30 cellular contexts compared by ENCODE assay signal in the genomic region with DNA sequence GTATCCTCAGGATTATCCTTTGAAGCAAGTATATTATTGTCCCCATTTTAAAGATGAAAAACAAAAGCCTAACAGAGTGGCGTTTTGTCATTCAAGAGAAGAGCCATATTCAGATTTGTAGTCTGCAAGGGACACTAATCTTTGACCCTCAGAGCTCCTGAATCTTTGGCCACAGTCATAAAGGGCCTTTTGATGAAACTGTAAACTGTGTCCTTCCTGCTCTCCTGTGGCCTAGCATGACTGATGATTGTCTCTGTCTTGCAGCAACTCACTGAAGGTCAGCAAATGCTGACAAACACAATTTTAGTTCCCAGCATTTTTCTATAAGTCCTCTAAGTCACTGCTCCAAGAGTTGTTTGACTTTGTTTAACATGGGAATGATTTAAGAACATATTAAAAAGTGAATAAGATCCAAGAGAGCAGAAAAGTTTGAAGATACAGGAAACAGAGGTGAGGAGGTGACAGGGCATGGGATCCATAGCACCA. TPM values are rescaled to one million over a fixed set of nuclear protein-coding genes. Genes with fewer than 3 reads are reported as not detected.
"Had no signal": no experiment of that assay in that cellular context is flagged by ENCODE, and none has a peak within 500 bp of the region (broad histone marks: within the 10 kb centered on the region; RNA-seq: fewer than 3 reads in every experiment).

No MANE protein-coding gene starts in this region.

- H3K27me3 Mint-ChIP-seq: stimulated activated memory B cell treated with anti-CD40 and anti-IgM and Interleukin-4, amounts not matched to agents 10 μg/mL and 1 μg/mL and 100 μg/mL, for 72 hours had no signal

- DNase-seq: naive thymus-derived CD4-positive, alpha-beta T cell; natural killer cell; nephron progenitor cell; occipital lobe; pancreas; right cardiac atrium; spleen; stimulated activated CD4-positive, alpha-beta T cell treated with anti-CD3 and anti-CD28 coated beads, Interleukin-12 subunit alpha, Interleukin-12 subunit beta, amount 100 ng/mL, for 4 hours; stimulated activated CD4-positive, alpha-beta T cell treated with anti-CD3 and anti-CD28 coated beads, Interleukin-1b, Interleukin-23, amount 100 ng/mL, for 48 hours; stimulated activated CD4-positive, alpha-beta T cell treated with anti-CD3 and anti-CD28 coated beads, Interleukin-4, amount 100 ng/mL, for 1 hour; stimulated activated CD4-positive, alpha-beta T cell treated with anti-CD3 and anti-CD28 coated beads, Interleukin-4, amount 100 ng/mL, for 4 hours; stimulated activated CD8-positive, alpha-beta memory T cell treated with anti-CD3 and anti-CD28 coated beads, Interleukin-4, amount 100 ng/mL, for 48 hours; stimulated activated naive CD4-positive, alpha-beta T cell; stimulated activated naive CD8-positive, alpha-beta T cell treated with anti-CD3 and anti-CD28 coated beads, Interleukin-15, amount 100 ng/mL, for 72 hours; stimulated activated naive CD8-positive, alpha-beta T cell treated with anti-CD3 and anti-CD28 coated beads, Interleukin-15, Interleukin-2, amounts not matched to agents 100 U/mL and 50 U/mL, for 24 hours; substantia nigra; testis; tibial artery; transverse colon; upper lobe of right lung; uterus had no signal

- H3K4me3 ChIP-seq: pancreas, prostate gland, skin epidermis, smooth muscle cell, spleen, suprapubic skin, testis, tibial artery, transverse colon, upper lobe of right lung, uterus had no signal

- H3K27me3 ChIP-seq: pancreas, suprapubic skin, testis, tibial artery, transverse colon, upper lobe of right lung, uterus had no signal

- H3K4me3 Mint-ChIP-seq: naive thymus-derived CD4-positive, alpha-beta T cell; natural killer cell; nephron progenitor cell; neural crest cell; stimulated activated memory B cell treated with anti-CD40 and anti-IgM and Interleukin-4, amounts not matched to agents 10 μg/mL and 1 μg/mL and 100 μg/mL, for 72 hours; stimulated activated naive CD8-positive, alpha-beta T cell treated with anti-CD3 and anti-CD28 coated beads, Interleukin-15, amount 100 ng/mL, for 72 hours; type B pancreatic cell had no signal

- H3K36me3 Mint-ChIP-seq: naive thymus-derived CD4-positive, alpha-beta T cell; natural killer cell; stimulated activated memory B cell treated with anti-CD40 and anti-IgM and Interleukin-4, amounts not matched to agents 10 μg/mL and 1 μg/mL and 100 μg/mL, for 72 hours; type B pancreatic cell had no signal

- H3K9me3 ChIP-seq: pancreas, prostate gland, spleen, suprapubic skin, testis, tibial artery, transverse colon, upper lobe of right lung, uterus had no signal

- H3K27ac Mint-ChIP-seq: naive thymus-derived CD4-positive, alpha-beta T cell; natural killer cell; stimulated activated memory B cell treated with anti-CD40 and anti-IgM and Interleukin-4, amounts not matched to agents 10 μg/mL and 1 μg/mL and 100 μg/mL, for 72 hours; stimulated activated naive CD8-positive, alpha-beta T cell treated with anti-CD3 and anti-CD28 coated beads, Interleukin-15, amount 100 ng/mL, for 72 hours; type B pancreatic cell had no signal

- H3K27ac ChIP-seq: pancreas, prostate gland, skin epidermis, spleen, suprapubic skin, testis, tibial artery, transverse colon, upper lobe of right lung, uterus had no signal

- H3K4me1 Mint-ChIP-seq: naive thymus-derived CD4-positive, alpha-beta T cell; natural killer cell; stimulated activated naive CD8-positive, alpha-beta T cell treated with anti-CD3 and anti-CD28 coated beads, Interleukin-15, amount 100 ng/mL, for 72 hours had no signal

- H3K9me3 Mint-ChIP-seq: natural killer cell; stimulated activated memory B cell treated with anti-CD40 and anti-IgM and Interleukin-4, amounts not matched to agents 10 μg/mL and 1 μg/mL and 100 μg/mL, for 72 hours; stimulated activated naive CD8-positive, alpha-beta T cell treated with anti-CD3 and anti-CD28 coated beads, Interleukin-15, amount 100 ng/mL, for 72 hours; type B pancreatic cell had no signal

- H3K4me1 ChIP-seq: pancreas, prostate gland, suprapubic skin, testis, uterus had no signal

- ATAC-seq: naive thymus-derived CD4-positive, alpha-beta T cell; natural killer cell; pancreas; right cardiac atrium; sciatic nerve; stimulated activated memory B cell treated with anti-CD40 and anti-IgM and Interleukin-4, amounts not matched to agents 10 μg/mL and 1 μg/mL and 100 μg/mL, for 72 hours; stimulated activated naive CD8-positive, alpha-beta T cell treated with anti-CD3 and anti-CD28 coated beads, Interleukin-15, amount 100 ng/mL, for 72 hours; stimulated activated naive CD8-positive, alpha-beta T cell treated with anti-CD3 and anti-CD28 coated beads, Interleukin-15, Interleukin-2, amounts not matched to agents 100 U/mL and 50 U/mL, for 24 hours; upper lobe of right lung had no signal

- H3K4me2 ChIP-seq: smooth muscle cell had no signal

- H3K36me3 ChIP-seq: pancreas, prostate gland, spleen, suprapubic skin, tibial artery, transverse colon, upper lobe of right lung, uterus had no signal

RNA-seq across cellular contexts. Expression of a gene that starts 55.3 kb away (rescaled TPM):
- total RNA-seq: naive thymus-derived CD4-positive, alpha-beta T cell; natural killer cell; pulmonary artery endothelial cell had no signal
- polyA plus RNA-seq: naive thymus-derived CD4-positive, alpha-beta T cell had no signal
